Comparison of ENCODE assay signal across 8 cellular contexts in genomic region chr11:113690619-113691569, GRCh38. TPM values are rescaled to one million over a fixed set of nuclear protein-coding genes. Genes with fewer than 3 reads are reported as not detected.
DNase-seq lines count a peak whose midpoint lies in the region; ATAC-seq and TF ChIP-seq lines count a peak whose summit lies in the region.

No MANE protein-coding gene starts in this region.

- TF ChIP-seq CTCF in left lung (IDR thresholded peaks at IDR 0.05) = no peak

- H3K36me3 ChIP-seq in adipocyte (ENCODE audit: control insufficient read depth, insufficient read depth, low read length, severe bottlenecking) (peaks cover 3% of the 10 kb centered on the region), left lung (no peaks in the 10 kb centered on the region)

- peak; percentile 36; the same call in 1 of the 2 replicates for TF ChIP-seq RAD21 in Ishikawa (IDR thresholded peaks at IDR 0.05; ENCODE audit: low read depth)

- no peaks in the 10 kb centered on the region for H3K9me3 ChIP-seq in adipocyte (ENCODE audit: control insufficient read depth, low read length)
- H3K9me3 ChIP-seq in left lung = no peaks in the 10 kb centered on the region

- no peaks in the 10 kb centered on the region for H3K27me3 ChIP-seq in adipocyte (replicated peaks; ENCODE audit: control insufficient read depth, insufficient read depth, low read length)
- H3K27me3 ChIP-seq in left lung = no peaks in the 10 kb centered on the region

- ATAC-seq in left lung (peak; percentile 87), HG03342 (IDR thresholded peaks at IDR 0.05; ENCODE audit: unreplicated experiment) (no peak), left lobe of liver (no peak)

- intact Hi-C loops in left lung (cut with DNase I) = no loop called here

- no peak for TF ChIP-seq EP300 in Ishikawa (IDR thresholded peaks at IDR 0.05; ENCODE audit: borderline replicate concordance)

- H3K4me3 ChIP-seq in adipocyte (ENCODE audit: low read length) (no peak overlapping the region), left lung (no peak overlapping the region)

- DNase-seq in ELF-1 (ENCODE audit: low read depth, low spot score) (peak; percentile 79), adipocyte (ENCODE audit: low read depth) (peak; percentile 47), left lung (peak; percentile 53 to 75), NCI-H510A (lab: John Stamatoyannopoulos, UW) (no peak), left lobe of liver (ENCODE audit: low spot score) (no peak)
- no peak for DNase-seq in effector CD8-positive, alpha-beta T cell (lab: John Stamatoyannopoulos, UW)

- H3K4me1 ChIP-seq in adipocyte (ENCODE audit: control insufficient read depth, insufficient read depth, low read length) = peaks cover under 1% of the 10 kb centered on the region
- H3K4me1 ChIP-seq in left lung = no peaks in the 10 kb centered on the region

- no peak overlapping the region for H3K9ac ChIP-seq in adipocyte (ENCODE audit: low read length)

- no peak overlapping the region for H3K27ac ChIP-seq in left lung

TF ChIP-seq in Ishikawa, 13 proteins besides CTCF, POLR2A, EP300 and RAD21:
- TF ChIP-seq USF1 (IDR thresholded peaks at IDR 0.05) (peak; percentile 65), YY1 (IDR thresholded peaks at IDR 0.05; ENCODE audit: low read depth) (no peak), REST (IDR thresholded peaks at IDR 0.05; ENCODE audit: low read depth) (no peak), ZBTB7A (IDR thresholded peaks at IDR 0.05; ENCODE audit: low read depth) (no peak), NFIC (IDR thresholded peaks at IDR 0.05) (no peak), TAF1 (IDR thresholded peaks at IDR 0.05; ENCODE audit: low read depth) (no peak), MAX (IDR thresholded peaks at IDR 0.05) (peak; percentile 71), CREB1 (IDR thresholded peaks at IDR 0.05; ENCODE audit: low read depth) (no peak), EGR1 (IDR thresholded peaks at IDR 0.05) (peak; percentile 56; the same call in 1 of the 2 replicates), TEAD4 (IDR thresholded peaks at IDR 0.05) (peak; percentile 52), CEBPB (IDR thresholded peaks at IDR 0.05) (no peak), TCF12 (IDR thresholded peaks at IDR 0.05; ENCODE audit: low read depth) (no peak), FOXM1 (IDR thresholded peaks at IDR 0.05; ENCODE audit: borderline replicate concordance, low read depth) (no peak)

RNA-seq across cellular contexts. Expression of gene TMPRSS5, which starts 15.2 kb away (rescaled TPM):
- under 1 TPM; 0.23 to 0.81 TPM for total RNA-seq in left lung
- 0.65 TPM for total RNA-seq in left lobe of liver

Comparison
In these comparisons a context has a peak if more than half of its experiments do, and no peak if none do; other contexts are left out.
1. DNase-seq: peak in ELF-1 (single experiment), adipocyte (single experiment) and left lung (2 of 2); none in effector CD8-positive, alpha-beta T cell (single experiment), NCI-H510A (single experiment) and left lobe of liver (single experiment).